Comparison of ENCODE assay signal across 8 cellular contexts in the genomic region with DNA sequence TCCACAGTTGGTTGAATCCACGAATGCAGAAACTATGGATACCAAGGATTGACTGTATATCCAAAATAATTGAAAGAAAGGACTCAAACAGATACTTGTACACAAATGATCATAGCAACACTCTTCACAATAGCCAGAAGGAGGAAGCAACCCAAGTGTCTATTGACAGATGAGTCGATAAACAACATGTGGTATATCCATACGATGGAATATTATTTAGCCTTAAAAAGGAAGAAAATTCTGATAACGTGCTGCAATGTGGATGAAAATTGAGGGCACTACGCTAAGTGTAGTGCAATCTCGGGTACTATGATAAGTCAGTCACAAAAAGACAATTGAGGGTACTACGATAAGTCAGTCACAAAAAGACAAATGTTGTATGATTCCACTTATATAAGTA.
"Had no signal": no experiment of that assay in that cellular context is flagged by ENCODE, and none has a peak within 500 bp of the region (broad histone marks: within the 10 kb centered on the region; RNA-seq: fewer than 3 reads in every experiment).

No MANE protein-coding gene starts in this region.

- DNase-seq: GDM1, GF-D8 had no signal

- FAIRE-seq: G401.6, GM12878, GM12891, GM12892, GM18507, GM19239 had no signal

- ATAC-seq: GM12878 had no signal

- H3K4me3 ChIP-seq: GM12878 had no signal
